ENCODE assay signal across 27 cellular contexts in genomic region chr7:90473819-90474218, GRCh38. TPM values are rescaled to one million over a fixed set of nuclear protein-coding genes. Genes with fewer than 3 reads are reported as not detected.
"Had no signal": no experiment of that assay in that cellular context is flagged by ENCODE, and none has a peak within 500 bp of the region (broad histone marks: within the 10 kb centered on the region; RNA-seq: fewer than 3 reads in every experiment).

No MANE protein-coding gene starts in this region.

- H3K27ac ChIP-seq: brain microvascular endothelial cell, dorsolateral prefrontal cortex, right atrium auricular region, SK-N-MC, tibial artery had no signal

- H3K4me3 ChIP-seq: dorsolateral prefrontal cortex, right atrium auricular region, SK-N-MC, tibial artery had no signal

- H3K27me3 Mint-ChIP-seq: progenitor cell of endocrine pancreas had no signal

- H3K4me1 Mint-ChIP-seq: endodermal cell, memory B cell, naive B cell had no signal

- H3K36me3 ChIP-seq: brain microvascular endothelial cell, right atrium auricular region, tibial artery had no signal

- DNase-seq: activated CD4-positive, alpha-beta T cell treated with anti-CD3 and anti-CD28 coated beads, Interleukin-2, amount 50 U/mL, for 4 hours; activated naive CD4-positive, alpha-beta T cell; activated naive CD8-positive, alpha-beta T cell treated with anti-CD3 and anti-CD28 coated beads for 36 hours; activated T-cell treated with anti-CD3 and anti-CD28 coated beads for 4 hours; dorsolateral prefrontal cortex; endodermal cell; erythroblast; hippocampal formation; kidney; left ventricle myocardium superior; naive B cell; stimulated activated CD4-positive, alpha-beta T cell treated with anti-CD3 and anti-CD28 coated beads, Interleukin-12 subunit alpha, Interleukin-12 subunit beta, amount 100 ng/mL, for 4 hours; stimulated activated CD4-positive, alpha-beta T cell treated with anti-CD3 and anti-CD28 coated beads, Interleukin-1b, Interleukin-23, amount 100 ng/mL, for 48 hours; stimulated activated CD8-positive, alpha-beta memory T cell treated with anti-CD3 and anti-CD28 coated beads, Interleukin-4, amount 100 ng/mL, for 48 hours; stimulated activated naive CD4-positive, alpha-beta T cell treated with Interleukin-2 at 50 U/mL for 16 hours; tibial artery had no signal

- H3K27me3 ChIP-seq: brain microvascular endothelial cell, dorsolateral prefrontal cortex, right atrium auricular region, tibial artery had no signal

- H3K9me3 ChIP-seq: right atrium auricular region, tibial artery had no signal

- H3K4me3 Mint-ChIP-seq: activated naive CD8-positive, alpha-beta T cell treated with anti-CD3 and anti-CD28 coated beads for 36 hours; endodermal cell; memory B cell; naive B cell; neural crest cell had no signal

- ATAC-seq: left ventricle myocardium superior had no signal

- H3K9me3 Mint-ChIP-seq: activated naive CD8-positive, alpha-beta T cell treated with anti-CD3 and anti-CD28 coated beads for 36 hours; endodermal cell; neural crest cell had no signal

- H3K4me1 ChIP-seq: right atrium auricular region had no signal

- H3K36me3 Mint-ChIP-seq: activated naive CD8-positive, alpha-beta T cell treated with anti-CD3 and anti-CD28 coated beads for 36 hours; memory B cell; naive B cell had no signal

- H3K27ac Mint-ChIP-seq: activated naive CD8-positive, alpha-beta T cell treated with anti-CD3 and anti-CD28 coated beads for 36 hours; endodermal cell; memory B cell; naive B cell; progenitor cell of endocrine pancreas had no signal

RNA-seq across cellular contexts. Expression of gene PTTG1IP2, which starts 4.4 kb away (rescaled TPM):
- total RNA-seq: activated naive CD8-positive, alpha-beta T cell treated with anti-CD3 and anti-CD28 coated beads for 36 hours; endodermal cell; glomerular endothelial cell; kidney; left ventricle myocardium superior; mononuclear cell; neural crest cell; omental fat pad; progenitor cell of endocrine pancreas; right atrium auricular region; subcutaneous adipose tissue; T-helper 2 cell treated with Interferon-gamma antibody and Interleukin-4, amounts not matched to agents 100 ng/mL and 5 ng/mL, for 36 hours had no signal
